Comparison of ENCODE assay signal across 11 cellular contexts in the genomic region with DNA sequence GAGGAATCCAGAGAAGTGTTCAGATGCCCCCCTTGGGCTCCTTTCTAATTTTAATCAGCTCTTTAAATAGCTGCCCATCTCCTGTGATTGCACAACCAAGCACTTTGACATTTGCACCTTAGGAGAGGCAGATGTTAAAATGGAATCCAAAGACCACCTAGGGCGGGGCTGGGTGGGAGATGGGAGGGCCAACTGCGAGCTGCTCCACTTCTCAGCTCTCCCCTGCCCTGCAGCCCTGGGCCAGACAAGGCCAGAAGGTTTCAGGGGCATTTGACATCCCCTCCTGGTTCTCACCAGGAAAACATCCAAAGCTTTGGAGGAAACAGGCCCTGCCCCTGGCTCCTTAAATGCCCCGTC.
A peak's percentile ranks its signal among the peaks of the same experiment; 100 is the strongest.
DNase-seq lines count a peak whose midpoint lies in the region; ATAC-seq and TF ChIP-seq lines count a peak whose summit lies in the region.
"Had no signal": no experiment of that assay in that cellular context is flagged by ENCODE, and none has a peak within 500 bp of the region (broad histone marks: within the 10 kb centered on the region; RNA-seq: fewer than 3 reads in every experiment).

No MANE protein-coding gene starts in this region.

- no peak for ATAC-seq in activated naive CD8-positive, alpha-beta T cell treated with anti-CD3 and anti-CD28 coated beads, Interleukin-2, amount 50 U/mL, for 24 hours
- no peak for ATAC-seq in right lobe of liver

- H3K27me3 ChIP-seq in right lobe of liver (no peaks in the 10 kb centered on the region), subcutaneous abdominal adipose tissue (ENCODE audit: control insufficient read depth in 5 of 5, insufficient read depth in 4 of 5, low read length in 5 of 5) (no peaks in the 10 kb centered on the region), trophoblast cell (ENCODE audit: insufficient read depth, low read length) (no peaks in the 10 kb centered on the region)

- H2BK12ac ChIP-seq in trophoblast cell (ENCODE audit: low read length) = no peak overlapping the region

- H3K27me3 Mint-ChIP-seq in activated CD4-positive, alpha-beta T cell treated with anti-CD3 and anti-CD28 coated beads, Interleukin-2, amount 10 ng/mL, durations not matched to agents 24 days and 14 days = no peaks in the 10 kb centered on the region
- peaks cover 2% of the 10 kb centered on the region for H3K27me3 Mint-ChIP-seq in activated naive CD8-positive, alpha-beta T cell treated with anti-CD3 and anti-CD28 coated beads, Interleukin-2, amount 50 U/mL, for 24 hours

- no peak overlapping the region for H4K12ac ChIP-seq in trophoblast cell (ENCODE audit: low read depth, low read length)

- H3K4me3 ChIP-seq in right lobe of liver = no peak overlapping the region
- H3K4me3 ChIP-seq in subcutaneous abdominal adipose tissue (ENCODE audit: low read depth in 1 of 5, low read length in 5 of 5) = peak overlapping the region in 2 of 5 donors; percentile 52 to 55
- H3K4me3 ChIP-seq in trophoblast cell (ENCODE audit: low read depth, low read length) = no peak overlapping the region

- H2BK120ac ChIP-seq in trophoblast cell (ENCODE audit: insufficient read depth, low read length, poor library complexity) = no peak overlapping the region

- no peak overlapping the region for H3K18ac ChIP-seq in trophoblast cell (ENCODE audit: low read length)

- intact Hi-C loops in activated CD4-positive, alpha-beta T cell treated with anti-CD3 and anti-CD28 coated beads, Interleukin-2, amount 10 ng/mL, durations not matched to agents 24 days and 14 days (cut with micrococcal nuclease) = loop anchor here (2.0 to 10.0 kb wide), 3 partner anchors 108 to 336 kb away; a partner anchor contains a TSS
- intact Hi-C loops in right lobe of liver (cut with DNase I) = no loop called here

- peak overlapping the region; percentile 11 to 26 (median 22) for H3K27ac ChIP-seq in right lobe of liver
- peak overlapping the region; percentile 93 for H3K27ac ChIP-seq in subcutaneous abdominal adipose tissue (ENCODE audit: low read depth, low read length)
- no peak overlapping the region for H3K27ac ChIP-seq in trophoblast cell (ENCODE audit: low read depth, low read length)

- H3K4me3 Mint-ChIP-seq in activated CD4-positive, alpha-beta T cell treated with anti-CD3 and anti-CD28 coated beads, Interleukin-2, amount 10 ng/mL, durations not matched to agents 24 days and 14 days = peak overlapping the region; percentile 82
- H3K4me3 Mint-ChIP-seq in activated naive CD8-positive, alpha-beta T cell treated with anti-CD3 and anti-CD28 coated beads, Interleukin-2, amount 50 U/mL, for 24 hours = peak overlapping the region; percentile 79

- TF ChIP-seq CTCF in right lobe of liver (IDR thresholded peaks at IDR 0.05) = no peak

- H3K4me2 ChIP-seq in trophoblast cell (ENCODE audit: low read length) = no peak overlapping the region

- no peak overlapping the region for H4K91ac ChIP-seq in trophoblast cell (ENCODE audit: low read depth, low read length)

- H2BK5ac ChIP-seq in trophoblast cell (ENCODE audit: low read depth, low read length, poor library complexity) = no peak overlapping the region

- TF ChIP-seq POLR2A in right lobe of liver (IDR thresholded peaks at IDR 0.05) = no peak

- H3K4me1 ChIP-seq in right lobe of liver = no peaks in the 10 kb centered on the region
- peaks cover 0 to 37% (median 28%) of the 10 kb centered on the region in 5 donors for H3K4me1 ChIP-seq in subcutaneous abdominal adipose tissue (ENCODE audit: control insufficient read depth in 5 of 5, insufficient read depth in 5 of 5, low read length in 5 of 5)
- H3K4me1 ChIP-seq in trophoblast cell (ENCODE audit: control insufficient read depth in 1 of 2, insufficient read depth in 2 of 2, low read length in 2 of 2) = peaks cover 0 to 2% of the 10 kb centered on the region in 2 experiments

- H3K27ac Mint-ChIP-seq in activated CD4-positive, alpha-beta T cell treated with anti-CD3 and anti-CD28 coated beads, Interleukin-2, amount 10 ng/mL, durations not matched to agents 24 days and 14 days = peak overlapping the region; percentile 99
- H3K27ac Mint-ChIP-seq in activated naive CD8-positive, alpha-beta T cell treated with anti-CD3 and anti-CD28 coated beads, Interleukin-2, amount 50 U/mL, for 24 hours = peak overlapping the region; percentile 99

- 100% methylated on average over 1 of the region's 3 CpGs for WGBS in right lobe of liver (ENCODE audit: insufficient coverage, low coverage, low lambda C conversion rate, missing lambda C conversion rate)
- no CpG with 5 or more reads among the region's 3 CpGs for WGBS in trophoblast cell (ENCODE audit: extremely low coverage, insufficient coverage, insufficient read length)

- H3K9ac ChIP-seq in subcutaneous abdominal adipose tissue (ENCODE audit: low read length in 5 of 5) (peak overlapping the region in 3 of 5 donors; percentile 39 to 81 (median 68)), trophoblast cell (ENCODE audit: low read length) (no peak overlapping the region)

- peak; percentile 60 for DNase-seq in activated CD4-positive, alpha-beta T cell treated with anti-CD3 and anti-CD28 coated beads, Interleukin-2, amount 10 ng/mL, durations not matched to agents 24 days and 14 days
- no peak for DNase-seq in activated CD4-positive, alpha-beta T cell treated with anti-CD3 and anti-CD28 coated beads, Interleukin-2, amount 50 U/mL, for 48 hours
- no peak for DNase-seq in activated naive CD8-positive, alpha-beta T cell treated with anti-CD3 and anti-CD28 coated beads, Interleukin-2, amount 50 U/mL, for 24 hours
- DNase-seq in right lobe of liver (no peak), trophoblast cell (no peak), NCI-H526 (lab: John Stamatoyannopoulos, UW) (no peak), superior temporal gyrus (ENCODE audit: extremely low spot score) (no peak)
- DNase-seq: EL, Karpas-422, NCI-H2171 treated with DMSO at 0.1 percent for 48 hours had no signal

- H3K79me1 ChIP-seq in trophoblast cell (ENCODE audit: low read length) = no peaks in the 10 kb centered on the region

- H3K36me3 ChIP-seq in right lobe of liver (peaks cover 0 to 19% (median 1%) of the 10 kb centered on the region in 4 donors), subcutaneous abdominal adipose tissue (ENCODE audit: control insufficient read depth in 5 of 5, insufficient read depth in 5 of 5, low read length in 5 of 5) (peaks cover 0 to 26% (median 22%) of the 10 kb centered on the region in 5 donors), trophoblast cell (ENCODE audit: control insufficient read depth in 1 of 2, insufficient read depth in 2 of 2, low read length in 2 of 2) (peaks cover 9 to 11% of the 10 kb centered on the region in 2 experiments)

- no peak overlapping the region for H3K14ac ChIP-seq in trophoblast cell (ENCODE audit: low read length)

- no peak overlapping the region for H4K8ac ChIP-seq in trophoblast cell (ENCODE audit: low read depth, low read length)

- peaks cover 22% of the 10 kb centered on the region for H3K36me3 Mint-ChIP-seq in activated CD4-positive, alpha-beta T cell treated with anti-CD3 and anti-CD28 coated beads, Interleukin-2, amount 10 ng/mL, durations not matched to agents 24 days and 14 days (ENCODE audit: low read depth)
- peaks cover 50% of the 10 kb centered on the region for H3K36me3 Mint-ChIP-seq in activated naive CD8-positive, alpha-beta T cell treated with anti-CD3 and anti-CD28 coated beads, Interleukin-2, amount 50 U/mL, for 24 hours (ENCODE audit: low read depth)

- no peak overlapping the region for H2AK5ac ChIP-seq in trophoblast cell (ENCODE audit: low read length)

- peaks cover 43% of the 10 kb centered on the region for H3K4me1 Mint-ChIP-seq in activated CD4-positive, alpha-beta T cell treated with anti-CD3 and anti-CD28 coated beads, Interleukin-2, amount 10 ng/mL, durations not matched to agents 24 days and 14 days
- peaks cover 81% of the 10 kb centered on the region for H3K4me1 Mint-ChIP-seq in activated naive CD8-positive, alpha-beta T cell treated with anti-CD3 and anti-CD28 coated beads, Interleukin-2, amount 50 U/mL, for 24 hours

- no peak overlapping the region for H2AFZ ChIP-seq in trophoblast cell (ENCODE audit: insufficient read depth, low read length, poor library complexity)

- no peaks in the 10 kb centered on the region for H3K9me3 Mint-ChIP-seq in activated CD4-positive, alpha-beta T cell treated with anti-CD3 and anti-CD28 coated beads, Interleukin-2, amount 10 ng/mL, durations not matched to agents 24 days and 14 days
- H3K9me3 Mint-ChIP-seq in activated naive CD8-positive, alpha-beta T cell treated with anti-CD3 and anti-CD28 coated beads, Interleukin-2, amount 50 U/mL, for 24 hours = peaks cover 5% of the 10 kb centered on the region

- no peak overlapping the region for H3K4ac ChIP-seq in trophoblast cell (ENCODE audit: low read depth, low read length)

- no peaks in the 10 kb centered on the region for H3K9me3 ChIP-seq in right lobe of liver
- H3K9me3 ChIP-seq in subcutaneous abdominal adipose tissue (ENCODE audit: control insufficient read depth in 5 of 5, low read length in 5 of 5) = no peaks in the 10 kb centered on the region
- H3K9me3 ChIP-seq in trophoblast cell (ENCODE audit: insufficient read depth, low read depth, low read length) = no peaks in the 10 kb centered on the region

- H3K23ac ChIP-seq in trophoblast cell (ENCODE audit: low read length) = no peak overlapping the region

- H3K79me2 ChIP-seq in trophoblast cell (ENCODE audit: control insufficient read depth, insufficient read depth, low read length, poor library complexity) = no peaks in the 10 kb centered on the region
